In the genomic region with DNA sequence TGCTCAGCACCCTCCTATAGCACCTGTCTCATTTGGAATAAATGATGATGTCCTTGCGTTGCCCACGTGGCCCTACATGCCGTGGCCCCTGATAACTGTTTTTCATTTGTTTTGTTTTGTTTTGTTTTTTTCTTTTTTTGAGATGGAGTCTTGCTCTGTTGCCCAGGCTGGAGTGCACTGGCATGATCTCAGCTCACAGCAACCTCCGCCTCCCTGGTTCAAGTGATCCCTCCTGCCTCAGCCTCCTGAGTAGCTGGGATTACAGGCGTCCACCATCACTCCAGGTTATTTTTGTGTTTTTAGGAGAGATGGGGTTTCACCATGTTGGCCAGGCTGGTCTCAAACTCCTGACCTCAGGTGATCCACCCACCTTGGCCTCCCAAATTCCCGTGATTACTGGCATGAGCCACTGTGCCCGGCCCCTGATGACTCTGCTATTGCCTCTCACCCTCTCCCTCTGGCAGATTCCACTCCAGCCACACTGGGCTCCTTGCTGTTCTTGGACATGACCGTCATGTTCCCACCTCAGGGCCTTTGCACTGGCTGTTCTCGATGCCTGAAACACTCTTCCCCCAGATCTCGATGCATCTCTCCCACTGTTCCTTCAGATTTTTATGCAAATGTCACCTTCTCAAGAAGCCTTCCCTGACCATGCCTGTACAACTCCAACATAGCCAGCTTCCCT, we compare ENCODE assay signal across 24 cellular contexts. TPM values are rescaled to one million over a fixed set of nuclear protein-coding genes. Genes with fewer than 3 reads are reported as not detected.
DNase-seq lines count a peak whose midpoint lies in the region; ATAC-seq, FAIRE-seq and TF ChIP-seq lines count a peak whose summit lies in the region.
"Had no signal": no experiment of that assay in that cellular context is flagged by ENCODE, and none has a peak within 500 bp of the region (broad histone marks: within the 10 kb centered on the region; RNA-seq: fewer than 3 reads in every experiment).

No MANE protein-coding gene starts in this region.

- H3K4me1 ChIP-seq in HEK293 (ENCODE audit: control insufficient read depth, insufficient read depth, low read length) (no peaks in the 10 kb centered on the region), H1 (replicated peaks in 1 of 4; ENCODE audit: control insufficient read depth in 3 of 4, insufficient read depth in 4 of 4, low read length in 3 of 4) (peaks cover 0 to 3% (median 0%) of the 10 kb centered on the region in 4 experiments; a peak in 1 of 7 replicates)

- H3K9ac ChIP-seq in H1 (replicated peaks in 1 of 4; ENCODE audit: extremely low read depth in 1 of 4, low read depth in 3 of 4, low read length in 3 of 4) = no peak overlapping the region
- H3K9ac ChIP-seq: GM23248 had no signal

- TF ChIP-seq EP300 in H1 (IDR thresholded peaks at IDR 0.05; ENCODE audit: borderline replicate concordance in 1 of 2, low read depth in 2 of 2, low read length in 2 of 2) = no peak

- no peak overlapping the region for H3K4ac ChIP-seq in H1 (replicated peaks; ENCODE audit: insufficient read length, low read depth, low read length)

- no peak for TF ChIP-seq RAD21 in H1 (IDR thresholded peaks at IDR 0.05 in 1 of 2, conservative IDR thresholded peaks at IDR 0.05 in 1 of 2; ENCODE audit: low read depth in 2 of 2, low read length in 2 of 2)

- no peak overlapping the region for H3K14ac ChIP-seq in H1 (ENCODE audit: insufficient read length)

- H3K4me2 ChIP-seq in H1 (ENCODE audit: insufficient read depth in 1 of 2, low read depth in 2 of 2, low read length in 2 of 2) = no peak overlapping the region

- H4K20me1 ChIP-seq in H1 (replicated peaks in 1 of 2; ENCODE audit: control insufficient read depth in 1 of 2, insufficient read depth in 2 of 2, low read length in 2 of 2) = no peaks in the 10 kb centered on the region

- no peak overlapping the region for H2AK5ac ChIP-seq in H1 (ENCODE audit: low read depth, low read length)

- ATAC-seq in naive thymus-derived CD8-positive, alpha-beta T cell = no peak
- ATAC-seq: GM12878, HCT116 had no signal

- H2BK12ac ChIP-seq in H1 (ENCODE audit: low read depth, low read length) = no peak overlapping the region

- H3K9me3 Mint-ChIP-seq in activated naive CD4-positive, alpha-beta T cell treated with anti-CD3 and anti-CD28 coated beads, Interleukin-2, amount 50 U/mL, for 24 hours = no peaks in the 10 kb centered on the region
- no peaks in the 10 kb centered on the region for H3K9me3 Mint-ChIP-seq in osteocyte (ENCODE audit: unreplicated experiment)
- peaks cover 2% of the 10 kb centered on the region for H3K9me3 Mint-ChIP-seq in activated CD4-positive, alpha-beta memory T cell treated with anti-CD3 and anti-CD28 coated beads, Interleukin-2, amount 10 ng/mL, durations not matched to agents 7 days and 5 days
- H3K9me3 Mint-ChIP-seq in naive thymus-derived CD8-positive, alpha-beta T cell = no peaks in the 10 kb centered on the region
- H3K9me3 Mint-ChIP-seq: CD8-positive, alpha-beta memory T cell; H9; HFFc6 had no signal

- no peak overlapping the region for H4K5ac ChIP-seq in H1 (ENCODE audit: insufficient read length, low read depth, low read length)

- no peak overlapping the region for H2BK120ac ChIP-seq in H1 (replicated peaks; ENCODE audit: low read depth, low read length)

- no peak for DNase-seq in activated naive CD4-positive, alpha-beta T cell treated with anti-CD3 and anti-CD28 coated beads, Interleukin-2, amount 50 U/mL, for 16 hours
- DNase-seq in H1 (ENCODE audit: low read depth in 1 of 2, low spot score in 2 of 2) = no peak
- no peak for DNase-seq in osteocyte (ENCODE audit: extremely low spot score, unreplicated experiment)
- DNase-seq in activated CD4-positive, alpha-beta memory T cell treated with anti-CD3 and anti-CD28 coated beads, Interleukin-2, amount 10 ng/mL, durations not matched to agents 7 days and 5 days = no peak
- DNase-seq in naive thymus-derived CD8-positive, alpha-beta T cell = no peak
- DNase-seq: C1 segment of cervical spinal cord; CD4-positive, CD25-positive, alpha-beta regulatory T cell; CD8-positive, alpha-beta memory T cell; DMS 273 treated with DMSO at 0.1 percent for 48 hours; DMS79; EL; GDM1; GM23248; H9; HFFc6 had no signal

- H3K23me2 ChIP-seq in H1 (ENCODE audit: low read depth, low read length) = no peaks in the 10 kb centered on the region

- H3K36me3 Mint-ChIP-seq in activated naive CD4-positive, alpha-beta T cell treated with anti-CD3 and anti-CD28 coated beads, Interleukin-2, amount 50 U/mL, for 24 hours = peaks cover 3% of the 10 kb centered on the region
- H3K36me3 Mint-ChIP-seq in osteocyte (ENCODE audit: unreplicated experiment) = no peaks in the 10 kb centered on the region
- H3K36me3 Mint-ChIP-seq in activated CD4-positive, alpha-beta memory T cell treated with anti-CD3 and anti-CD28 coated beads, Interleukin-2, amount 10 ng/mL, durations not matched to agents 7 days and 5 days (ENCODE audit: low read depth) = peaks cover 7% of the 10 kb centered on the region
- H3K36me3 Mint-ChIP-seq in naive thymus-derived CD8-positive, alpha-beta T cell = no peaks in the 10 kb centered on the region

- H3K27me3 Mint-ChIP-seq in activated naive CD4-positive, alpha-beta T cell treated with anti-CD3 and anti-CD28 coated beads, Interleukin-2, amount 50 U/mL, for 24 hours = no peaks in the 10 kb centered on the region
- no peaks in the 10 kb centered on the region for H3K27me3 Mint-ChIP-seq in osteocyte (ENCODE audit: unreplicated experiment)
- H3K27me3 Mint-ChIP-seq in activated CD4-positive, alpha-beta memory T cell treated with anti-CD3 and anti-CD28 coated beads, Interleukin-2, amount 10 ng/mL, durations not matched to agents 7 days and 5 days = peaks cover 3% of the 10 kb centered on the region
- peaks cover 0 to 7% (median 0%) of the 10 kb centered on the region in 5 donors for H3K27me3 Mint-ChIP-seq in naive thymus-derived CD8-positive, alpha-beta T cell

- no peaks in the 10 kb centered on the region for H3K79me1 ChIP-seq in H1 (ENCODE audit: low read depth, low read length)

- no peak overlapping the region for H4K8ac ChIP-seq in H1 (ENCODE audit: extremely low read depth, insufficient read depth, low read length)

- TF ChIP-seq POLR2A in H1 (IDR thresholded peaks at IDR 0.05; ENCODE audit: control extremely low read depth in 1 of 2, low read depth in 2 of 2, low read length in 2 of 2) = no peak

- POLR2A ChIA-PET in HEK293 (lab: Yijun Ruan, JAX) = interaction anchor here (0.7 kb wide), 1 partner anchor 10 kb away, joined by 3 read pairs; the partner anchor contains the start of gene DHX34
- POLR2A ChIA-PET in H1 (lab: Charles Lee; ENCODE audit: partially characterized antibody) = no interaction called here
- POLR2A ChIA-PET in activated CD4-positive, alpha-beta memory T cell treated with anti-CD3 and anti-CD28 coated beads, Interleukin-2, amount 10 ng/mL, durations not matched to agents 7 days and 5 days (lab: Charles Lee) = no interaction called here
- POLR2A ChIA-PET in naive thymus-derived CD8-positive, alpha-beta T cell (lab: Charles Lee) = no interaction called here

- H3K4me3 Mint-ChIP-seq in activated naive CD4-positive, alpha-beta T cell treated with anti-CD3 and anti-CD28 coated beads, Interleukin-2, amount 50 U/mL, for 24 hours = no peak overlapping the region
- H3K4me3 Mint-ChIP-seq in osteocyte (ENCODE audit: unreplicated experiment) = no peak overlapping the region
- no peak overlapping the region for H3K4me3 Mint-ChIP-seq in activated CD4-positive, alpha-beta memory T cell treated with anti-CD3 and anti-CD28 coated beads, Interleukin-2, amount 10 ng/mL, durations not matched to agents 7 days and 5 days
- H3K4me3 Mint-ChIP-seq in naive thymus-derived CD8-positive, alpha-beta T cell = peak overlapping the region in 1 of 10 donors; percentile 64
- H3K4me3 Mint-ChIP-seq: H9, HFFc6 had no signal

- no peak for TF ChIP-seq CTCF in HEK293 (tag by site-specific recombination; IDR thresholded peaks at IDR 0.05)
- no peak for TF ChIP-seq CTCF in H1 (IDR thresholded peaks at IDR 0.05; ENCODE audit: control extremely low read depth in 1 of 3, insufficient read depth in 1 of 3, low read depth in 1 of 3, low read length in 3 of 3)
- no peak for TF ChIP-seq CTCF in osteocyte (IDR thresholded peaks at IDR 0.05)

- H3K27me3 ChIP-seq in H1 (replicated peaks in 1 of 4; ENCODE audit: control insufficient read depth in 3 of 4, extremely low read depth in 1 of 4, insufficient read depth in 3 of 4, low read length in 3 of 4) = no peaks in the 10 kb centered on the region

- H2AFZ ChIP-seq in H1 (ENCODE audit: low read length) = no peak overlapping the region
- H2AFZ ChIP-seq: GM23248 had no signal

- no peak overlapping the region for H2BK15ac ChIP-seq in H1 (ENCODE audit: low read length)

- H3K4me1 Mint-ChIP-seq in activated naive CD4-positive, alpha-beta T cell treated with anti-CD3 and anti-CD28 coated beads, Interleukin-2, amount 50 U/mL, for 24 hours = peaks cover 9% of the 10 kb centered on the region
- no peaks in the 10 kb centered on the region for H3K4me1 Mint-ChIP-seq in osteocyte (ENCODE audit: unreplicated experiment)
- H3K4me1 Mint-ChIP-seq in activated CD4-positive, alpha-beta memory T cell treated with anti-CD3 and anti-CD28 coated beads, Interleukin-2, amount 10 ng/mL, durations not matched to agents 7 days and 5 days = peaks cover 25% of the 10 kb centered on the region
- H3K4me1 Mint-ChIP-seq in naive thymus-derived CD8-positive, alpha-beta T cell = peaks cover 5 to 18% (median 13%) of the 10 kb centered on the region in 4 donors

- H2BK5ac ChIP-seq in H1 (ENCODE audit: low read depth, low read length) = no peak overlapping the region

- H3K79me2 ChIP-seq in H1 (ENCODE audit: control insufficient read depth in 1 of 2, insufficient read depth in 2 of 2, low read length in 2 of 2) = no peaks in the 10 kb centered on the region

- H3K27ac Mint-ChIP-seq in activated naive CD4-positive, alpha-beta T cell treated with anti-CD3 and anti-CD28 coated beads, Interleukin-2, amount 50 U/mL, for 24 hours = peak overlapping the region; percentile 81
- no peak overlapping the region for H3K27ac Mint-ChIP-seq in osteocyte (ENCODE audit: unreplicated experiment)
- H3K27ac Mint-ChIP-seq in activated CD4-positive, alpha-beta memory T cell treated with anti-CD3 and anti-CD28 coated beads, Interleukin-2, amount 10 ng/mL, durations not matched to agents 7 days and 5 days = no peak overlapping the region
- no peak overlapping the region for H3K27ac Mint-ChIP-seq in naive thymus-derived CD8-positive, alpha-beta T cell
- H3K27ac Mint-ChIP-seq: CD4-positive, CD25-positive, alpha-beta regulatory T cell; CD8-positive, alpha-beta memory T cell; H9; HFFc6 had no signal

- no peak overlapping the region for H3K4me3 ChIP-seq in HEK293 (ENCODE audit: low read depth, low read length)
- H3K4me3 ChIP-seq in H1 (ENCODE audit: extremely low read depth in 1 of 4, insufficient read depth in 2 of 4, low read depth in 3 of 4, low read length in 4 of 4) = no peak overlapping the region
- H3K4me3 ChIP-seq: GM12878, GM23248 had no signal

- no peak overlapping the region for H2BK20ac ChIP-seq in H1 (ENCODE audit: low read length)

- WGBS in H1 (ENCODE audit: extremely low coverage in 1 of 2, insufficient coverage in 1 of 2, insufficient read length in 1 of 2, insufficient replicate concordance in 2 of 2, low coverage in 1 of 2, low lambda C conversion rate in 2 of 2, missing lambda C conversion rate in 1 of 2), 2 experiments = 86% methylated on average over 10 of the region's 10 CpGs; no CpG with 5 or more reads in 1 of the 2 experiments

- no peak overlapping the region for H3K56ac ChIP-seq in H1 (replicated peaks; ENCODE audit: insufficient read length, low read depth, low read length)

- H3K9me3 ChIP-seq in HEK293 (ENCODE audit: control insufficient read depth, insufficient read depth, low read depth, low read length) (no peaks in the 10 kb centered on the region), H1 (ENCODE audit: insufficient read depth in 2 of 2, low read depth in 1 of 2, low read length in 1 of 2) (no peaks in the 10 kb centered on the region)

- no peak overlapping the region for H4K91ac ChIP-seq in H1 (replicated peaks; ENCODE audit: insufficient read length, low read length)

- CTCF ChIA-PET in HEK293 (lab: Yijun Ruan, JAX) (interaction anchor here (2.8 kb wide), 1 partner anchor 9 kb away, joined by 20 read pairs; the partner anchor contains the start of gene DHX34), H1 (lab: Charles Lee; ENCODE audit: partially characterized antibody) (interaction anchor here (1.2 to 4.7 kb wide), 3 partner anchors 9 to 367 kb away, joined by 3 to 19 read pairs (median 4); partner anchors contain the start of gene DHX34)
- CTCF ChIA-PET in activated CD4-positive, alpha-beta memory T cell treated with anti-CD3 and anti-CD28 coated beads, Interleukin-2, amount 10 ng/mL, durations not matched to agents 7 days and 5 days (lab: Charles Lee) = interaction anchor here (2.0 kb wide), 1 partner anchor 9 kb away, joined by 6 read pairs; the partner anchor contains the start of gene DHX34

- H3K23ac ChIP-seq in H1 (ENCODE audit: insufficient read length) = no peak overlapping the region

- H3K36me3 ChIP-seq in HEK293 (ENCODE audit: control insufficient read depth in 2 of 2, insufficient read depth in 1 of 2, low read length in 2 of 2) (no peaks in the 10 kb centered on the region), H1 (ENCODE audit: control insufficient read depth in 2 of 4, insufficient read depth in 4 of 4, low read length in 3 of 4) (no peaks in the 10 kb centered on the region)

- no peak overlapping the region for H3K18ac ChIP-seq in H1 (ENCODE audit: extremely low read depth, low read length)

- FAIRE-seq in H1 (lab: Jason Lieb, UNC) = no peak
- FAIRE-seq: D721Med, GM12878, GM19239 had no signal

- H3K27ac ChIP-seq in HEK293 (ENCODE audit: extremely low read depth, low read depth, low read length) (no peak overlapping the region), H1 (ENCODE audit: low read depth, low read length) (no peak overlapping the region)
- H3K27ac ChIP-seq: GM23248 had no signal

RNA-seq across cellular contexts. Expression of gene C5AR2, which starts 7.4 kb away (rescaled TPM):
- 0.15 TPM in 1 of 2 replicates, not detected in the other for total RNA-seq in H1 (2021; fragmentation: NEBNext Ultra II Directional; extraction: Animal tissue kit (Norgen Biotek cat#: 25700))
- 0.06 and 0.08 TPM in 2 replicates for polyA plus RNA-seq in H1 (2011; rRNA removed)
- polyA plus RNA-seq in H1 (2011; cell fraction: cytosol; rRNA removed) = 0.16 TPM
- polyA plus RNA-seq in H1 (2011; cell fraction: nucleus; rRNA removed) = 0.46 TPM
- 0.08 to 0.18 TPM in 2 of 4 replicates, not detected in the others for polyA plus RNA-seq in H1 (2012, experiment 1 of 2)
- polyA plus RNA-seq in H1 (2012, experiment 2 of 2) = not detected
- polyA plus RNA-seq in H1 (2013, experiment 1 of 2) = 0.34 TPM
- 0.28 TPM for polyA plus RNA-seq in H1 (2013, experiment 2 of 2)
- 0.03 and 0.12 TPM in 2 replicates for polyA minus RNA-seq in H1 (2011; rRNA and poly(A)+ RNA removed)
- not detected for polyA minus RNA-seq in H1 (2011; cell fraction: cytosol; rRNA and poly(A)+ RNA removed)
- polyA minus RNA-seq in H1 (2011; cell fraction: nucleus; rRNA and poly(A)+ RNA removed) = 1.3 TPM
- total RNA-seq in osteocyte = 0.08 TPM in 1 of 2 replicates, not detected in the other
- total RNA-seq in activated CD4-positive, alpha-beta memory T cell treated with anti-CD3 and anti-CD28 coated beads, Interleukin-2, amount 10 ng/mL, durations not matched to agents 7 days and 5 days = 1 to 10 TPM; 4.7 to 5.5 TPM
- total RNA-seq in naive thymus-derived CD8-positive, alpha-beta T cell = under 1 TPM; 0.29 to 0.30 TPM
- not detected for polyA plus RNA-seq in naive thymus-derived CD8-positive, alpha-beta T cell
- total RNA-seq: A172, A673, GM12878, H9 had no signal
- polyA plus RNA-seq: BJ had no signal

RNA-seq across cellular contexts. Expression of gene DHX34, which starts 9.8 kb away (rescaled TPM):
- total RNA-seq in H1 (2021; fragmentation: NEBNext Ultra II Directional; extraction: Animal tissue kit (Norgen Biotek cat#: 25700)) = 24.1 and 24.3 TPM in 2 replicates
- 17.5 and 27.2 TPM in 2 replicates for polyA plus RNA-seq in H1 (2011; rRNA removed)
- polyA plus RNA-seq in H1 (2011; cell fraction: cytosol; rRNA removed) = 20.5 TPM
- polyA plus RNA-seq in H1 (2011; cell fraction: nucleus; rRNA removed) = 78.3 TPM
- polyA plus RNA-seq in H1 (2012, experiment 1 of 2) = 16.6 to 25.5 TPM (median 22.8 TPM) in 4 replicates
- polyA plus RNA-seq in H1 (2012, experiment 2 of 2) = 14.0 TPM
- polyA plus RNA-seq in H1 (2013, experiment 1 of 2) = 15.8 TPM
- polyA plus RNA-seq in H1 (2013, experiment 2 of 2) = 15.5 TPM
- 14.8 and 17.6 TPM in 2 replicates for polyA minus RNA-seq in H1 (2011; rRNA and poly(A)+ RNA removed)
- polyA minus RNA-seq in H1 (2011; cell fraction: cytosol; rRNA and poly(A)+ RNA removed) = 21.8 TPM
- polyA minus RNA-seq in H1 (2011; cell fraction: nucleus; rRNA and poly(A)+ RNA removed) = 31.7 TPM
- total RNA-seq in osteocyte = 17.5 and 19.2 TPM in 2 replicates
- 10 to 100 TPM; 10.3 to 10.5 TPM for total RNA-seq in activated CD4-positive, alpha-beta memory T cell treated with anti-CD3 and anti-CD28 coated beads, Interleukin-2, amount 10 ng/mL, durations not matched to agents 7 days and 5 days
- total RNA-seq in naive thymus-derived CD8-positive, alpha-beta T cell = 10 to 100 TPM; 28.9 to 29.6 TPM
- 1 to 10 TPM; 3.1 to 9.7 (median 5.2) TPM for polyA plus RNA-seq in naive thymus-derived CD8-positive, alpha-beta T cell

RNA-seq across cellular contexts. Expression of gene C5AR1, which starts 29.7 kb away (rescaled TPM):
- 0.21 TPM in 1 of 2 replicates, not detected in the other for total RNA-seq in H1 (2021; fragmentation: NEBNext Ultra II Directional; extraction: Animal tissue kit (Norgen Biotek cat#: 25700))
- polyA plus RNA-seq in H1 (2011; rRNA removed) = 0.20 and 0.33 TPM in 2 replicates
- 0.17 TPM for polyA plus RNA-seq in H1 (2011; cell fraction: cytosol; rRNA removed)
- polyA plus RNA-seq in H1 (2011; cell fraction: nucleus; rRNA removed) = 0.39 TPM
- 0.09 to 0.25 TPM in 2 of 4 replicates, not detected in the others for polyA plus RNA-seq in H1 (2012, experiment 1 of 2)
- polyA plus RNA-seq in H1 (2012, experiment 2 of 2) = 0.07 TPM
- polyA plus RNA-seq in H1 (2013, experiment 1 of 2) = 0.08 TPM
- polyA plus RNA-seq in H1 (2013, experiment 2 of 2) = 0.13 TPM
- polyA minus RNA-seq in H1 (2011; rRNA and poly(A)+ RNA removed) = not detected in 2 replicates
- polyA minus RNA-seq in H1 (2011; cell fraction: cytosol; rRNA and poly(A)+ RNA removed) = not detected
- not detected for polyA minus RNA-seq in H1 (2011; cell fraction: nucleus; rRNA and poly(A)+ RNA removed)
- total RNA-seq in osteocyte = 0.48 and 0.65 TPM in 2 replicates
- total RNA-seq in activated CD4-positive, alpha-beta memory T cell treated with anti-CD3 and anti-CD28 coated beads, Interleukin-2, amount 10 ng/mL, durations not matched to agents 7 days and 5 days = not detected
- 1 to 10 TPM; 2.6 TPM for total RNA-seq in naive thymus-derived CD8-positive, alpha-beta T cell
- polyA plus RNA-seq in naive thymus-derived CD8-positive, alpha-beta T cell = under 1 TPM in 1 of 3 donors, not detected in 2; 0.15 TPM
- total RNA-seq: A172, GM23248 had no signal
- polyA plus RNA-seq: CD8-positive, alpha-beta memory T cell had no signal
